ENCODE assay signal across 20 cellular contexts in the genomic region with DNA sequence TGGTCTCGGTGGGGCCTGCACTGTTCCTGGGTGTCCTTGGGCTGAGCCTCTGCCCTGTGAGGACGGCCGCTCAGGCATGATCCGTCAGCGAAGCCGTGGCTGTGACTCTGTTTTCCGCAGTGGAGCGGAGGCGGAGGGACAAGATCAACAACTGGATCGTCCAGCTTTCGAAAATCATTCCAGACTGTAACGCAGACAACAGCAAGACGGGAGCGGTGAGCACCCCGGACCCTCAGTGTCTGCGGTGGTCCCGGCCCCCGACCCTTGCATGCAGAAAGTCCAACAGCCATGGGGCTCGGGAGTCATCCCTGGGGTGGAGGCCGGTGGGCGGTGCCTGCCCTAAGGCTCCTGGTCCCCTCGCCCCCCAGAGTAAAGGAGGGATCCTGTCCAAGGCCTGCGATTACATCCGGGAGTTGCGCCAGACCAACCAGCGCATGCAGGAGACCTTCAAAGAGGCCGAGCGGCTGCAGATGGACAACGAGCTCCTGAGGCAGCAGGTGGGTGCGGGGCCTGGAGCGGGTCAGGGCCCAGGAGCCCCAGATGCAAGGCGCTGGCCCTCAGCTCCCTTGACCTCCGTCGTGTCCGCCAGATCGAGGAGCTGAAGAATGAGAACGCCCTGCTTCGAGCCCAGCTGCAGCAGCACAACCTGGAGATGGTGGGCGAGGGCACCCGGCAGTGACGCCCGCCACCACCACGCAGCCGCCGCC. TPM values are rescaled to one million over a fixed set of nuclear protein-coding genes. Genes with fewer than 3 reads are reported as not detected.
"Had no signal": no experiment of that assay in that cellular context is flagged by ENCODE, and none has a peak within 500 bp of the region (broad histone marks: within the 10 kb centered on the region; RNA-seq: fewer than 3 reads in every experiment).

No MANE protein-coding gene starts in this region.

- H3K9me3 ChIP-seq: spleen, thoracic aorta, upper lobe of left lung had no signal

- H3K27me3 ChIP-seq: upper lobe of left lung had no signal

- H3K4me3 ChIP-seq: lung, spleen, thoracic aorta, upper lobe of left lung had no signal

- DNase-seq: activated CD4-positive, alpha-beta T cell treated with anti-CD3 and anti-CD28 coated beads for 36 hours; activated CD4-positive, alpha-beta T cell treated with anti-CD3 and anti-CD28 coated beads, Interleukin-2, amount 50 U/mL, for 48 hours; activated gamma-delta T cell treated with Interleukin-2 at 50 U/mL for 16 hours; activated T-cell treated with anti-CD3 and anti-CD28 coated beads for 4 hours; effector memory CD8-positive, alpha-beta T cell; foreskin fibroblast; left cardiac atrium; natural killer cell; spleen; stimulated activated CD4-positive, alpha-beta T cell treated with anti-CD3 and anti-CD28 coated beads, Interleukin-4, amount 100 ng/mL, for 4 hours had no signal

- H3K27ac ChIP-seq: epithelial cell of prostate, spleen, thoracic aorta, upper lobe of left lung had no signal

- ATAC-seq: activated CD4-positive, alpha-beta T cell treated with anti-CD3 and anti-CD28 coated beads for 36 hours; activated naive CD4-positive, alpha-beta T cell treated with anti-CD3 and anti-CD28 coated beads, Interleukin-2, amount 50 U/mL, for 72 hours; effector memory CD8-positive, alpha-beta T cell; left cardiac atrium; natural killer cell; stimulated activated memory B cell treated with anti-CD40 and anti-IgM and Interleukin-4, amounts not matched to agents 10 μg/mL and 1 μg/mL and 100 μg/mL, for 72 hours had no signal

RNA-seq across cellular contexts. Expression of gene HAMP, which starts 3.6 kb away (rescaled TPM):
- total RNA-seq: cerebellum had no signal

RNA-seq across cellular contexts. Expression of gene MAG, which starts 13.2 kb away (rescaled TPM):
- total RNA-seq: activated T-helper 1 cell treated with anti-CD3 and anti-CD28 coated beads, Interleukin-12 subunit alpha, Interleukin-12 subunit beta, Interleukin-2, Interleukin-4 antibody, amounts not matched to agents 30 ng/mL and 10 ng/mL and 1 ng/mL, durations not matched to agents 14 hours and 24 hours and 36 hours; glomerular endothelial cell; left cardiac atrium; natural killer cell; renal cortical epithelial cell had no signal

RNA-seq across cellular contexts. Expression of gene FAM187B, which starts 50.2 kb away (rescaled TPM):
- total RNA-seq: activated CD4-positive, alpha-beta T cell treated with anti-CD3 and anti-CD28 coated beads for 36 hours; activated naive CD4-positive, alpha-beta T cell treated with anti-CD3 and anti-CD28 coated beads, Interleukin-2, amount 50 U/mL, for 72 hours; activated T-helper 1 cell treated with anti-CD3 and anti-CD28 coated beads, Interleukin-12 subunit alpha, Interleukin-12 subunit beta, Interleukin-2, Interleukin-4 antibody, amounts not matched to agents 30 ng/mL and 10 ng/mL and 1 ng/mL, durations not matched to agents 14 hours and 24 hours and 36 hours; cerebellum; glomerular endothelial cell; left cardiac atrium; natural killer cell; renal cortical epithelial cell; thoracic aorta; upper lobe of left lung had no signal
